In the genomic region with DNA sequence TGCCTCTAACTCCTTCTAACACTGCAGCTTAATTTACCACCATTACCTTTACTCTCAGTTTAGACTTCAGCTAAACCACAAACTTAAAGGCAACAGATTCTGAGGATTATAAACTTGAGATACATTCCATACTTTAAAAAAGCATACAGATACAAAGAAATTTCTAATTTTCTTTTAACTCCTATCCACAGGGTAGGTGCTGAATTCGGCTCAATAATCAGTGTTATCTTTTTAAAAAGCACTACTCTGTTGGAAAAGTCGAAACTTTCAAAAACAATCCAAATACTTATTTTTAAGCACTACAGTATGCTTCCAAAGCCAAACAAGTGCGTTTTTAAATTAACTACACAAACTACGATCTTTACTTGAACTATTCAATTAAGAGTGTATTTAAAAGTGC, we compare ENCODE assay signal across 1 cellular context.
TF ChIP-seq lines count a peak whose summit lies in the region.

No MANE protein-coding gene starts in this region.

TF ChIP-seq in endothelial cell of umbilical vein, 7 proteins besides CTCF, POLR2A, EP300 and RAD21 (continued from another document):
- no peak for TF ChIP-seq JUN (IDR thresholded peaks at IDR 0.05; ENCODE audit: borderline replicate concordance, insufficient read depth, insufficient read length, low read depth)
- no peak for TF ChIP-seq GATA2 (IDR thresholded peaks at IDR 0.05; ENCODE audit: insufficient read depth, insufficient read length, low read depth, low read length)
- TF ChIP-seq FOS (IDR thresholded peaks at IDR 0.05; ENCODE audit: borderline replicate concordance, insufficient read depth, low read length): no peak
- TF ChIP-seq, protein P1, sequence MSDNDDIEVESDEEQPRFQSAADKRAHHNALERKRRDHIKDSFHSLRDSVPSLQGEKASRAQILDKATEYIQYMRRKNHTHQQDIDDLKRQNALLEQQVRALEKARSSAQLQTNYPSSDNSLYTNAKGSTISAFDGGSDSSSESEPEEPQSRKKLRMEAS (IDR thresholded peaks at IDR 0.05; ENCODE audit: insufficient read depth, insufficient read length): no peak
- no peak for TF ChIP-seq EZH2 (IDR thresholded peaks at IDR 0.05; ENCODE audit: borderline replicate concordance, low read depth, low read length, severe bottlenecking)
- TF ChIP-seq MYC (IDR thresholded peaks at IDR 0.05; ENCODE audit: low read depth, low read length): no peak
